In genomic region chr10:103896225-103896624, GRCh38 we compare ENCODE assay signal across 11 cellular contexts. TPM values are rescaled to one million over a fixed set of nuclear protein-coding genes. Genes with fewer than 3 reads are reported as not detected.
DNase-seq lines count a peak whose midpoint lies in the region; ATAC-seq, FAIRE-seq and TF ChIP-seq lines count a peak whose summit lies in the region.
"Had no signal": no experiment of that assay in that cellular context is flagged by ENCODE, and none has a peak within 500 bp of the region (broad histone marks: within the 10 kb centered on the region; RNA-seq: fewer than 3 reads in every experiment).

No MANE protein-coding gene starts in this region.

- H3K9me3 Mint-ChIP-seq in CD4-positive, CD25-positive, alpha-beta regulatory T cell: no peaks in the 10 kb centered on the region
- H3K9me3 Mint-ChIP-seq in osteocyte (ENCODE audit: unreplicated experiment): no peaks in the 10 kb centered on the region

- FAIRE-seq in endothelial cell of umbilical vein (lab: Jason Lieb, UNC): peak; percentile 28

- peak overlapping the region; percentile 81 for H3K9ac ChIP-seq in PC-3 (ENCODE audit: low read length)
- peak overlapping the region; percentile 42 for H3K9ac ChIP-seq in endothelial cell of umbilical vein (replicated peaks; ENCODE audit: extremely low read depth, insufficient read depth, low read length)
- H3K9ac ChIP-seq: KMS-11 had no signal

- ATAC-seq in CD4-positive, CD25-positive, alpha-beta regulatory T cell (ENCODE audit: low read depth in 2 of 2): no peak
- ATAC-seq in PC-3: peak; percentile 14
- ATAC-seq in GM21360 (IDR thresholded peaks at IDR 0.05; ENCODE audit: unreplicated experiment): no peak

- H3K27me3 Mint-ChIP-seq in CD4-positive, CD25-positive, alpha-beta regulatory T cell: no peaks in the 10 kb centered on the region
- H3K27me3 Mint-ChIP-seq in osteocyte (ENCODE audit: unreplicated experiment): no peaks in the 10 kb centered on the region

- H3K36me3 Mint-ChIP-seq in CD4-positive, CD25-positive, alpha-beta regulatory T cell: peaks cover 59% of the 10 kb centered on the region
- H3K36me3 Mint-ChIP-seq in osteocyte (ENCODE audit: unreplicated experiment): peaks cover 27% of the 10 kb centered on the region

- peak overlapping the region; percentile 84 to 91 (median 89) for H3K27ac Mint-ChIP-seq in CD4-positive, CD25-positive, alpha-beta regulatory T cell
- H3K27ac Mint-ChIP-seq in osteocyte (ENCODE audit: unreplicated experiment): peak overlapping the region; percentile 90

- no peaks in the 10 kb centered on the region for H3K27me3 ChIP-seq in CD4-positive, CD25-positive, alpha-beta regulatory T cell (ENCODE audit: control insufficient read depth, insufficient read depth, low read length)
- H3K27me3 ChIP-seq in PC-3 (ENCODE audit: low read length) (no peaks in the 10 kb centered on the region), endothelial cell of umbilical vein (ENCODE audit: control insufficient read depth in 2 of 2, insufficient read depth in 2 of 2, low read length in 2 of 2) (no peaks in the 10 kb centered on the region)
- H3K27me3 ChIP-seq: neutrophil had no signal

- H3K4me3 ChIP-seq in CD4-positive, CD25-positive, alpha-beta regulatory T cell (ENCODE audit: low read depth, low read length): no peak overlapping the region
- peak overlapping the region; percentile 8; the same call in 1 of the 2 replicates for H3K4me3 ChIP-seq in PC-3 (ENCODE audit: low read length)
- no peak overlapping the region for H3K4me3 ChIP-seq in endothelial cell of umbilical vein (replicated peaks in 1 of 3; ENCODE audit: insufficient read depth in 1 of 3, low read depth in 1 of 3, low read length in 3 of 3)

- intact Hi-C loops in PC-3 (cut with micrococcal nuclease): no loop called here
- intact Hi-C loops in endothelial cell of umbilical vein (cut with micrococcal nuclease): no loop called here

- CTCF ChIA-PET in PC-3 (lab: Charles Lee) (interaction anchor here (0.5 kb wide), 1 partner anchor 11 kb away, joined by 3 read pairs; no protein-coding TSS in a partner anchor), endothelial cell of umbilical vein (lab: Charles Lee) (interaction anchor here (1.0 to 3.8 kb wide), 2 partner anchors 12 to 137 kb away, joined by 3 to 11 read pairs; no protein-coding TSS in a partner anchor)

- peak overlapping the region; percentile 51 for H3K27ac ChIP-seq in CD4-positive, CD25-positive, alpha-beta regulatory T cell (ENCODE audit: insufficient read depth, low read length, poor library complexity, severe bottlenecking)
- H3K27ac ChIP-seq in PC-3 (ENCODE audit: low read length) (peak overlapping the region; percentile 98), endothelial cell of umbilical vein (ENCODE audit: insufficient read depth, low read depth, low read length) (peak overlapping the region; percentile 85)
- H3K27ac ChIP-seq: KMS-11, neutrophil had no signal

- H3K4me1 Mint-ChIP-seq in CD4-positive, CD25-positive, alpha-beta regulatory T cell: peaks cover 36 to 53% (median 43%) of the 10 kb centered on the region in 4 donors
- H3K4me1 Mint-ChIP-seq in osteocyte (ENCODE audit: unreplicated experiment): peaks cover 71% of the 10 kb centered on the region

- POLR2A ChIA-PET in PC-3 (lab: Charles Lee; ENCODE audit: unreplicated experiment): interaction anchor here (0.5 kb wide), 1 partner anchor 223 kb away, joined by 3 read pairs; no protein-coding TSS in a partner anchor
- POLR2A ChIA-PET in endothelial cell of umbilical vein (lab: Charles Lee): no interaction called here

- H3K4me2 ChIP-seq in PC-3 (ENCODE audit: low read length) (peak overlapping the region; percentile 55), endothelial cell of umbilical vein (ENCODE audit: insufficient read depth, low read length) (peak overlapping the region; percentile 27)
- H3K4me2 ChIP-seq: KMS-11 had no signal

- no peaks in the 10 kb centered on the region for H4K20me1 ChIP-seq in PC-3 (ENCODE audit: low read length)
- H4K20me1 ChIP-seq in endothelial cell of umbilical vein (replicated peaks; ENCODE audit: control insufficient read depth, extremely low read depth, insufficient read depth, low read length): no peaks in the 10 kb centered on the region

- no peaks in the 10 kb centered on the region for H3K9me1 ChIP-seq in endothelial cell of umbilical vein (replicated peaks; ENCODE audit: control insufficient read depth, extremely low read depth, insufficient read depth, low read length)

- TF ChIP-seq CTCF in PC-3 (conservative IDR thresholded peaks at IDR 0.05; ENCODE audit: low read depth, low read length) (no peak), endothelial cell of umbilical vein (IDR thresholded peaks at IDR 0.05; ENCODE audit: extremely low read depth in 1 of 2, insufficient read depth in 1 of 2, low read depth in 1 of 2, low read length in 2 of 2) (no peak), osteocyte (IDR thresholded peaks at IDR 0.05) (no peak)

- peak overlapping the region in 1 of 4 donors; percentile 24 for H3K4me3 Mint-ChIP-seq in CD4-positive, CD25-positive, alpha-beta regulatory T cell
- H3K4me3 Mint-ChIP-seq in osteocyte (ENCODE audit: unreplicated experiment): no peak overlapping the region

- peaks cover 25% of the 10 kb centered on the region for H3K4me1 ChIP-seq in CD4-positive, CD25-positive, alpha-beta regulatory T cell (ENCODE audit: control insufficient read depth, insufficient read depth, low read length, poor library complexity, severe bottlenecking)
- H3K4me1 ChIP-seq in PC-3 (ENCODE audit: insufficient read depth, low read length): peaks cover 48% of the 10 kb centered on the region
- H3K4me1 ChIP-seq in endothelial cell of umbilical vein (ENCODE audit: control insufficient read depth, extremely low read depth, insufficient read depth, low read length): peaks cover 35% of the 10 kb centered on the region

- H3K9me3 ChIP-seq in CD4-positive, CD25-positive, alpha-beta regulatory T cell (ENCODE audit: control insufficient read depth in 2 of 2, low read length in 2 of 2): no peaks in the 10 kb centered on the region
- H3K9me3 ChIP-seq in PC-3 (ENCODE audit: low read length): no peaks in the 10 kb centered on the region
- H3K9me3 ChIP-seq in endothelial cell of umbilical vein (replicated peaks; ENCODE audit: control insufficient read depth, insufficient read depth, low read length): no peaks in the 10 kb centered on the region
- H3K9me3 ChIP-seq: neutrophil had no signal

- H3F3A ChIP-seq in PC-3 (ENCODE audit: low read length, unreplicated experiment): peaks cover under 1% of the 10 kb centered on the region

- dilution Hi-C loops in endothelial cell of umbilical vein (cut with MboI; ENCODE audit: extremely low pct_ligation_motif_present, low sequenced_read_pairs): no loop called here

- DNase-seq in CD4-positive, CD25-positive, alpha-beta regulatory T cell: no peak
- peak; percentile 32 for DNase-seq in PC-3
- peak; percentile 66 for DNase-seq in endothelial cell of umbilical vein (ENCODE audit: low read depth, low spot score)
- no peak for DNase-seq in osteocyte (ENCODE audit: extremely low spot score, unreplicated experiment)
- no peak for DNase-seq in superior temporal gyrus (ENCODE audit: extremely low spot score)
- no peak for DNase-seq in NCI-H748 treated with DMSO at 0.1 percent for 48 hours (lab: John Stamatoyannopoulos, UW)
- no peak for DNase-seq in effector CD8-positive, alpha-beta T cell (lab: John Stamatoyannopoulos, UW)
- DNase-seq: foreskin melanocyte had no signal

- H2AFZ ChIP-seq in PC-3 (ENCODE audit: low read length): no peak overlapping the region
- no peak overlapping the region for H2AFZ ChIP-seq in endothelial cell of umbilical vein (ENCODE audit: low read depth, low read length)

- BruUV-seq in PC-3 (replicated peaks; lab: Mats Ljungman, UMichigan): no TSS peak
- no TSS peak for BruUV-seq in endothelial cell of umbilical vein (replicated peaks; lab: Mats Ljungman, UMichigan)

- H3K9me2 ChIP-seq in PC-3 (replicated peaks; ENCODE audit: low read length): no peaks in the 10 kb centered on the region

- H3K36me3 ChIP-seq in CD4-positive, CD25-positive, alpha-beta regulatory T cell (ENCODE audit: control insufficient read depth, insufficient read depth, low read length): peaks cover 84% of the 10 kb centered on the region
- H3K36me3 ChIP-seq in PC-3 (ENCODE audit: low read depth, low read length) (peaks cover 14% of the 10 kb centered on the region), endothelial cell of umbilical vein (ENCODE audit: control insufficient read depth in 2 of 2, extremely low read depth in 1 of 2, insufficient read depth in 2 of 2, low read length in 2 of 2) (peaks cover 2 to 4% of the 10 kb centered on the region in 2 experiments)

- H3K79me2 ChIP-seq in PC-3 (ENCODE audit: low read length): no peaks in the 10 kb centered on the region
- H3K79me2 ChIP-seq in endothelial cell of umbilical vein (ENCODE audit: control insufficient read depth, insufficient read depth, low read length): no peaks in the 10 kb centered on the region

- no peak for TF ChIP-seq POLR2A in endothelial cell of umbilical vein (IDR thresholded peaks at IDR 0.05; ENCODE audit: low read depth, low read length)

RNA-seq across cellular contexts. Expression of gene STN1, which starts 21.8 kb away (rescaled TPM):
- total RNA-seq in CD4-positive, CD25-positive, alpha-beta regulatory T cell: 44.1 TPM
- 100 to 1,000 TPM in 3 of 4 donors, 10 to 100 TPM in 1; 94.5 to 122 (median 109) TPM for polyA plus RNA-seq in CD4-positive, CD25-positive, alpha-beta regulatory T cell
- 20.0 and 33.5 TPM in 2 replicates for total RNA-seq in PC-3 (2014; rRNA removed)
- total RNA-seq in endothelial cell of umbilical vein: 12.7 and 15.3 TPM in 2 replicates
- 9.1 and 10.8 TPM in 2 replicates for polyA plus RNA-seq in endothelial cell of umbilical vein
- 15.1 and 15.3 TPM in 2 replicates for polyA plus RNA-seq in endothelial cell of umbilical vein (2011; cell fraction: cytosol; rRNA removed)
- polyA plus RNA-seq in endothelial cell of umbilical vein (2011; cell fraction: nucleus; rRNA removed): 8.0 and 9.4 TPM in 2 replicates
- polyA plus RNA-seq in endothelial cell of umbilical vein (2012): 16.8 and 19.5 TPM in 2 replicates
- 9.9 and 13.8 TPM in 2 replicates for polyA minus RNA-seq in endothelial cell of umbilical vein
- 3.2 TPM for polyA minus RNA-seq in endothelial cell of umbilical vein (2011; cell fraction: cytosol; rRNA and poly(A)+ RNA removed)
- 3.5 and 3.7 TPM in 2 replicates for polyA minus RNA-seq in endothelial cell of umbilical vein (2011; cell fraction: nucleus; rRNA and poly(A)+ RNA removed)
- 21.5 and 21.8 TPM in 2 replicates for total RNA-seq in osteocyte

RNA-seq across cellular contexts. Expression of gene SH3PXD2A, which starts 40.8 kb away (rescaled TPM):
- 15.4 TPM for total RNA-seq in CD4-positive, CD25-positive, alpha-beta regulatory T cell
- under 1 TPM; 0.24 to 0.59 (median 0.38) TPM for polyA plus RNA-seq in CD4-positive, CD25-positive, alpha-beta regulatory T cell
- total RNA-seq in PC-3 (2014; rRNA removed): 2.9 and 3.4 TPM in 2 replicates
- 5.1 and 6.6 TPM in 2 replicates for total RNA-seq in endothelial cell of umbilical vein
- 1.3 and 1.4 TPM in 2 replicates for polyA plus RNA-seq in endothelial cell of umbilical vein
- polyA plus RNA-seq in endothelial cell of umbilical vein (2011; cell fraction: cytosol; rRNA removed): 1.4 and 1.7 TPM in 2 replicates
- polyA plus RNA-seq in endothelial cell of umbilical vein (2011; cell fraction: nucleus; rRNA removed): 4.3 and 4.8 TPM in 2 replicates
- 5.7 and 6.1 TPM in 2 replicates for polyA plus RNA-seq in endothelial cell of umbilical vein (2012)
- 3.3 and 3.7 TPM in 2 replicates for polyA minus RNA-seq in endothelial cell of umbilical vein
- 12.9 TPM for polyA minus RNA-seq in endothelial cell of umbilical vein (2011; cell fraction: cytosol; rRNA and poly(A)+ RNA removed)
- 3.1 and 3.5 TPM in 2 replicates for polyA minus RNA-seq in endothelial cell of umbilical vein (2011; cell fraction: nucleus; rRNA and poly(A)+ RNA removed)
- total RNA-seq in osteocyte: 43.0 and 46.6 TPM in 2 replicates

Comparison
In these comparisons a context has a peak if more than half of its experiments do, and no peak if none do; other contexts are left out.
1. DNase-seq: peak in PC-3 (single experiment) and endothelial cell of umbilical vein (single experiment); none in CD4-positive, CD25-positive, alpha-beta regulatory T cell (0 of 3), osteocyte (single experiment), superior temporal gyrus (single experiment), NCI-H748 treated with DMSO at 0.1 percent for 48 hours (single experiment) and effector CD8-positive, alpha-beta T cell (single experiment).
2. Peak in every context shown above with its lines, with median percentiles within 50 percentile points of each other: H3K27ac ChIP-seq.